Comparison of ENCODE assay signal across 9 cellular contexts in genomic region chr10:42753507-42754154, GRCh38. TPM values are rescaled to one million over a fixed set of nuclear protein-coding genes. Genes with fewer than 3 reads are reported as not detected.
DNase-seq lines count a peak whose midpoint lies in the region; ATAC-seq, FAIRE-seq and TF ChIP-seq lines count a peak whose summit lies in the region.
"Had no signal": no experiment of that assay in that cellular context is flagged by ENCODE, and none has a peak within 500 bp of the region (broad histone marks: within the 10 kb centered on the region; RNA-seq: fewer than 3 reads in every experiment).

No MANE protein-coding gene starts in this region.

- H3K79me2 ChIP-seq in MM.1S (ENCODE audit: low read length) = no peaks in the 10 kb centered on the region

- H3K27me3 Mint-ChIP-seq in activated naive CD4-positive, alpha-beta T cell treated with anti-CD3 and anti-CD28 coated beads for 36 hours (ENCODE audit: low read depth) = peaks cover 57% of the 10 kb centered on the region
- H3K27me3 Mint-ChIP-seq in activated naive CD8-positive, alpha-beta T cell treated with anti-CD3 and anti-CD28 coated beads, Interleukin-2, amount 10 ng/mL, durations not matched to agents 7 days and 5 days = peaks cover 53% of the 10 kb centered on the region
- H3K27me3 Mint-ChIP-seq in stimulated activated memory B cell treated with anti-CD40 and anti-IgM and Interleukin-4, amounts not matched to agents 10 μg/mL and 1 μg/mL and 100 μg/mL, for 72 hours = peaks cover 86% of the 10 kb centered on the region

- H3K36me3 ChIP-seq in MM.1S (replicated peaks; ENCODE audit: insufficient read depth, low read length) = no peaks in the 10 kb centered on the region

- H3K4me3 ChIP-seq in iPS-18c (ENCODE audit: insufficient read depth, low read depth, low read length) (peak overlapping the region; percentile 65), MM.1S (ENCODE audit: low read length) (no peak overlapping the region)

- H3K27me3 ChIP-seq in MM.1S (replicated peaks; ENCODE audit: insufficient read depth, low read length) = no peaks in the 10 kb centered on the region

- H3K27ac ChIP-seq in MM.1S (ENCODE audit: low read length) = no peak overlapping the region

- no peak for TF ChIP-seq POLR2A in H54 (IDR thresholded peaks at IDR 0.05; ENCODE audit: low read depth, low read length)

- H3K27ac Mint-ChIP-seq in activated naive CD4-positive, alpha-beta T cell treated with anti-CD3 and anti-CD28 coated beads for 36 hours = no peak overlapping the region
- no peak overlapping the region for H3K27ac Mint-ChIP-seq in activated naive CD8-positive, alpha-beta T cell treated with anti-CD3 and anti-CD28 coated beads, Interleukin-2, amount 10 ng/mL, durations not matched to agents 7 days and 5 days
- H3K27ac Mint-ChIP-seq in stimulated activated memory B cell treated with anti-CD40 and anti-IgM and Interleukin-4, amounts not matched to agents 10 μg/mL and 1 μg/mL and 100 μg/mL, for 72 hours = no peak overlapping the region

- no peaks in the 10 kb centered on the region for H3F3A ChIP-seq in MM.1S (ENCODE audit: insufficient read depth, low read length)

- intact Hi-C loops in activated naive CD4-positive, alpha-beta T cell treated with anti-CD3 and anti-CD28 coated beads for 36 hours (cut with micrococcal nuclease) = loop anchor here (1.0 to 5.0 kb wide), 7 partner anchors 23 to 709 kb away; partner anchors contain the start of genes RET and ZNF33B

- H3K4me1 Mint-ChIP-seq in activated naive CD4-positive, alpha-beta T cell treated with anti-CD3 and anti-CD28 coated beads for 36 hours (ENCODE audit: low read depth) = peaks cover 7% of the 10 kb centered on the region
- H3K4me1 Mint-ChIP-seq in activated naive CD8-positive, alpha-beta T cell treated with anti-CD3 and anti-CD28 coated beads, Interleukin-2, amount 10 ng/mL, durations not matched to agents 7 days and 5 days = no peaks in the 10 kb centered on the region
- peaks cover 17% of the 10 kb centered on the region for H3K4me1 Mint-ChIP-seq in stimulated activated memory B cell treated with anti-CD40 and anti-IgM and Interleukin-4, amounts not matched to agents 10 μg/mL and 1 μg/mL and 100 μg/mL, for 72 hours

- H3K9me2 ChIP-seq in MM.1S (replicated peaks; ENCODE audit: insufficient read depth, low read length) = no peaks in the 10 kb centered on the region

- no peak for FAIRE-seq in H54 (lab: Jason Lieb, UNC)
- FAIRE-seq: colon had no signal

- H4K20me1 ChIP-seq in MM.1S (ENCODE audit: insufficient read depth, low read length) = no peaks in the 10 kb centered on the region

- no peak overlapping the region for H3K4me2 ChIP-seq in MM.1S (ENCODE audit: low read depth, low read length)

- DNase-seq in activated naive CD4-positive, alpha-beta T cell treated with anti-CD3 and anti-CD28 coated beads for 36 hours = no peak
- no peak for DNase-seq in activated naive CD4-positive, alpha-beta T cell (lab: John Stamatoyannopoulos, UW)
- peak; percentile 42 for DNase-seq in activated naive CD8-positive, alpha-beta T cell treated with anti-CD3 and anti-CD28 coated beads, Interleukin-2, amount 10 ng/mL, durations not matched to agents 7 days and 5 days
- no peak for DNase-seq in MM.1S
- DNase-seq in H54 (ENCODE audit: insufficient read length, low spot score) = no peak

- H3K4me3 Mint-ChIP-seq in activated naive CD4-positive, alpha-beta T cell treated with anti-CD3 and anti-CD28 coated beads for 36 hours = peak overlapping the region; percentile 67
- peak overlapping the region; percentile 81 for H3K4me3 Mint-ChIP-seq in activated naive CD8-positive, alpha-beta T cell treated with anti-CD3 and anti-CD28 coated beads, Interleukin-2, amount 10 ng/mL, durations not matched to agents 7 days and 5 days
- peak overlapping the region; percentile 82 for H3K4me3 Mint-ChIP-seq in stimulated activated memory B cell treated with anti-CD40 and anti-IgM and Interleukin-4, amounts not matched to agents 10 μg/mL and 1 μg/mL and 100 μg/mL, for 72 hours

- 0 out of 2 replicates have a peak, but pooled peaks cover 3% of the 10 kb centered on the region for H3K4me1 ChIP-seq in MM.1S (ENCODE audit: low read length)

- TF ChIP-seq CTCF in MM.1S (IDR thresholded peaks at IDR 0.05; ENCODE audit: low read length) = no peak

- no peaks in the 10 kb centered on the region for H3K36me3 Mint-ChIP-seq in activated naive CD4-positive, alpha-beta T cell treated with anti-CD3 and anti-CD28 coated beads for 36 hours (ENCODE audit: low read depth)
- no peaks in the 10 kb centered on the region for H3K36me3 Mint-ChIP-seq in activated naive CD8-positive, alpha-beta T cell treated with anti-CD3 and anti-CD28 coated beads, Interleukin-2, amount 10 ng/mL, durations not matched to agents 7 days and 5 days
- no peaks in the 10 kb centered on the region for H3K36me3 Mint-ChIP-seq in stimulated activated memory B cell treated with anti-CD40 and anti-IgM and Interleukin-4, amounts not matched to agents 10 μg/mL and 1 μg/mL and 100 μg/mL, for 72 hours

- no peak overlapping the region for H3K9ac ChIP-seq in MM.1S (ENCODE audit: low read length)

- H3K9me3 Mint-ChIP-seq in activated naive CD4-positive, alpha-beta T cell treated with anti-CD3 and anti-CD28 coated beads for 36 hours = no peaks in the 10 kb centered on the region
- H3K9me3 Mint-ChIP-seq in activated naive CD8-positive, alpha-beta T cell treated with anti-CD3 and anti-CD28 coated beads, Interleukin-2, amount 10 ng/mL, durations not matched to agents 7 days and 5 days = no peaks in the 10 kb centered on the region
- no peaks in the 10 kb centered on the region for H3K9me3 Mint-ChIP-seq in stimulated activated memory B cell treated with anti-CD40 and anti-IgM and Interleukin-4, amounts not matched to agents 10 μg/mL and 1 μg/mL and 100 μg/mL, for 72 hours

- H2AFZ ChIP-seq in MM.1S (ENCODE audit: low read length) = no peak overlapping the region

- CTCF ChIA-PET in activated naive CD4-positive, alpha-beta T cell treated with anti-CD3 and anti-CD28 coated beads for 36 hours (lab: Charles Lee) = interaction anchor here (0.5 to 1.6 kb wide), 11 partner anchors 8 to 351 kb away, joined by 3 to 5 read pairs (median 4); no protein-coding TSS in a partner anchor

- POLR2A ChIA-PET in activated naive CD8-positive, alpha-beta T cell treated with anti-CD3 and anti-CD28 coated beads, Interleukin-2, amount 10 ng/mL, durations not matched to agents 7 days and 5 days (lab: Charles Lee) = interaction anchor here (0.7 to 1.6 kb wide), 2 partner anchors 30 to 115 kb away, joined by 3 read pairs; no protein-coding TSS in a partner anchor

- ATAC-seq in activated naive CD8-positive, alpha-beta T cell treated with anti-CD3 and anti-CD28 coated beads, Interleukin-2, amount 10 ng/mL, durations not matched to agents 7 days and 5 days (ENCODE audit: low read depth) = peak; percentile 5
- ATAC-seq in stimulated activated memory B cell treated with anti-CD40 and anti-IgM and Interleukin-4, amounts not matched to agents 10 μg/mL and 1 μg/mL and 100 μg/mL, for 72 hours = no peak
- ATAC-seq in GM18861 (IDR thresholded peaks at IDR 0.05; ENCODE audit: unreplicated experiment) = no peak

- H3K9me3 ChIP-seq in iPS-18c (ENCODE audit: control insufficient read depth, insufficient read depth, low read length) = no peaks in the 10 kb centered on the region
- no peaks in the 10 kb centered on the region for H3K9me3 ChIP-seq in MM.1S (replicated peaks; ENCODE audit: insufficient read depth, low read length)

RNA-seq across cellular contexts. Expression of gene BMS1, which starts 29.0 kb away (rescaled TPM):
- total RNA-seq in activated naive CD4-positive, alpha-beta T cell treated with anti-CD3 and anti-CD28 coated beads for 36 hours = 10 to 100 TPM; 21.4 to 21.6 TPM
- total RNA-seq in activated naive CD8-positive, alpha-beta T cell treated with anti-CD3 and anti-CD28 coated beads, Interleukin-2, amount 10 ng/mL, durations not matched to agents 7 days and 5 days = 10 to 100 TPM; 16.4 to 16.7 TPM
